Comparison of ENCODE assay signal across 9 cellular contexts in the genomic region with DNA sequence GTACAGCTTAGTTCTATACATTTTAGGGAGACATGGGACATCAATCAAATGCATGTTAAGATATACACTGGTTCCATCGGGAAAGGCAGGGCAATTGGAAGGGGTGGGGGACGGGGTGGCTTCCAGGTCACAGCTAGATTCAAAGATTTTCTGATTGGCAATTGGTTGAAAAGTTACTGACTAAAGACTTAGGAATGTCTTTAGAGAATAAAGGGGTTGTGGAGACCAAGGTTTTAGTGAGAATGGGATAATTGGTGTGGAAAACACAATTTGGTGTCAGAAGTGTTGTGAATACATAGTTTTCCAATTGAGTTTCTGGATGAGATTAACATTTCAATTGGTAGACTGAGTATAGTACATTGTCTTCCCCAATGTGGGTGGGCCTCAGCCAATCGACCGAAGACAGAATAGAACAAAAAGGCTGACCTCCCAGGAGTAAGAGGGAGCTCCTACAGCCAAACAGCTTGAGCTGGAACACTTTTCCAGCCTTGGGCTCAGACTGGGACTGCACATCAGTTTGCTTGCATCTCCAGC. TPM values are rescaled to one million over a fixed set of nuclear protein-coding genes. Genes with fewer than 3 reads are reported as not detected.
A peak's percentile ranks its signal among the peaks of the same experiment; 100 is the strongest.
DNase-seq lines count a peak whose midpoint lies in the region; ATAC-seq and TF ChIP-seq lines count a peak whose summit lies in the region.
"Had no signal": no experiment of that assay in that cellular context is flagged by ENCODE, and none has a peak within 500 bp of the region (broad histone marks: within the 10 kb centered on the region; RNA-seq: fewer than 3 reads in every experiment).

No MANE protein-coding gene starts in this region.

- H3K36me3 Mint-ChIP-seq in chondrocyte (ENCODE audit: low read depth), result peaks cover 11% of the 10 kb centered on the region

- H3K9me3 ChIP-seq in A673 (ENCODE audit: low read depth, low read length, poor library complexity, severe bottlenecking) (no peaks in the 10 kb centered on the region), HUES48 (ENCODE audit: control insufficient read depth, insufficient read depth, low read length) (no peaks in the 10 kb centered on the region)
- H3K9me3 ChIP-seq: neutrophil had no signal

- H3K27me3 ChIP-seq in A673 (replicated peaks; ENCODE audit: insufficient read depth, low read depth, low read length, poor library complexity) (no peaks in the 10 kb centered on the region), HUES48 (ENCODE audit: control insufficient read depth, insufficient read depth, low read length) (no peaks in the 10 kb centered on the region)

- peak overlapping the region; percentile 85 for H3K4me3 Mint-ChIP-seq in chondrocyte (ENCODE audit: unreplicated experiment)

- TF ChIP-seq CTCF in A673 (conservative IDR thresholded peaks at IDR 0.05; ENCODE audit: low read depth, low read length) (no peak), chondrocyte (IDR thresholded peaks at IDR 0.05) (no peak)

- H3K27ac ChIP-seq in A673 (ENCODE audit: low read depth, low read length, poor library complexity, severe bottlenecking) (peak overlapping the region; percentile 86), HUES48 (ENCODE audit: low read depth, low read length) (peak overlapping the region; percentile 95)
- H3K27ac ChIP-seq: neutrophil had no signal

- H3K27me3 Mint-ChIP-seq in chondrocyte (ENCODE audit: low read depth), result no peaks in the 10 kb centered on the region

- H3K27ac Mint-ChIP-seq in chondrocyte (ENCODE audit: unreplicated experiment), result peak overlapping the region; percentile 84

- H3K9me3 Mint-ChIP-seq in chondrocyte (ENCODE audit: low read depth), result no peaks in the 10 kb centered on the region

- intact Hi-C loops in A673 (cut with micrococcal nuclease; ENCODE audit: unreplicated experiment), result loop anchor here (5.0 to 10.0 kb wide), 2 partner anchors 544 to 746 kb away; no protein-coding TSS in a partner anchor

- H3K9ac ChIP-seq in HUES48 (ENCODE audit: low read depth, low read length), result peak overlapping the region; percentile 94

- peaks cover 23% of the 10 kb centered on the region for H3K4me1 Mint-ChIP-seq in chondrocyte (ENCODE audit: low read depth)

- POLR2A ChIA-PET in A673 (lab: Charles Lee; ENCODE audit: low non-redundant PET), result interaction anchor here (0.7 kb wide), 1 partner anchor 419 kb away, joined by 3 read pairs; no protein-coding TSS in a partner anchor

- peak; percentile 50 for DNase-seq in A673 (ENCODE audit: low spot score)
- no peak for DNase-seq in chondrocyte (ENCODE audit: low spot score)
- peak; percentile 24 for DNase-seq in myocyte (ENCODE audit: low read depth)
- no peak for DNase-seq in amniotic stem cell (lab: John Stamatoyannopoulos, UW)
- no peak for DNase-seq in stimulated activated CD4-positive, alpha-beta T cell treated with anti-CD3 and anti-CD28 coated beads, Interleukin-2, amount 100 ng/mL, for 24 hours

- no peak for ATAC-seq in HG03045 (IDR thresholded peaks at IDR 0.05; ENCODE audit: unreplicated experiment)
- ATAC-seq in HG03025 (IDR thresholded peaks at IDR 0.05; ENCODE audit: low FRiP score, unreplicated experiment), result no peak

- H3K4me3 ChIP-seq in A673 (ENCODE audit: low read depth, low read length, poor library complexity, severe bottlenecking) (peak overlapping the region; percentile 59), HUES48 (ENCODE audit: low read depth, low read length) (peak overlapping the region; percentile 73)

- H3K36me3 ChIP-seq in A673 (ENCODE audit: insufficient read depth, low read length, poor library complexity, severe bottlenecking), result peaks cover 6% of the 10 kb centered on the region
- H3K36me3 ChIP-seq in HUES48 (ENCODE audit: control insufficient read depth, insufficient read depth, low read length), result peaks cover 17% of the 10 kb centered on the region

- CTCF ChIA-PET in A673 (lab: Charles Lee), result interaction anchor here (1.0 kb wide), 1 partner anchor 14 kb away, joined by 3 read pairs; no protein-coding TSS in a partner anchor

- H3K4me1 ChIP-seq in A673 (ENCODE audit: insufficient read depth, low read length, poor library complexity, severe bottlenecking) (peaks cover 16% of the 10 kb centered on the region), HUES48 (ENCODE audit: control insufficient read depth, insufficient read depth, low read length) (peaks cover 40% of the 10 kb centered on the region)

- no TSS peak for BruUV-seq in A673 (replicated peaks; lab: Mats Ljungman, UMichigan)

RNA-seq across cellular contexts. Expression of a gene that starts 1.0 kb away (rescaled TPM):
- total RNA-seq in A673 (2021) (14.3 and 14.5 TPM in 2 replicates), chondrocyte (1.8 to 2.3 TPM (median 2.2 TPM) in 3 replicates), myocyte (25.4 and 28.1 TPM in 2 replicates)
- polyA plus RNA-seq in myocyte (2012), result 12.6 TPM

RNA-seq across cellular contexts. Expression of a gene that starts 47.6 kb away (rescaled TPM):
- total RNA-seq in A673 (2021) (169 and 182 TPM in 2 replicates), chondrocyte (93.6 to 97.1 TPM (median 95.6 TPM) in 3 replicates), myocyte (120 and 153 TPM in 2 replicates)
- polyA plus RNA-seq in myocyte (2012), result 66.2 TPM

Comparison
In these comparisons a context has a peak if more than half of its experiments do, and no peak if none do; other contexts are left out.
1. DNase-seq: peak in A673 (single experiment) and myocyte (single experiment); none in chondrocyte (single experiment), amniotic stem cell (single experiment) and stimulated activated CD4-positive, alpha-beta T cell treated with anti-CD3 and anti-CD28 coated beads, Interleukin-2, amount 100 ng/mL, for 24 hours (0 of 2).